In genomic region chr4:181753189-181753588, GRCh38 we compare ENCODE assay signal across 14 cellular contexts.
A peak's percentile ranks its signal among the peaks of the same experiment; 100 is the strongest.
DNase-seq lines count a peak whose midpoint lies in the region; ATAC-seq and TF ChIP-seq lines count a peak whose summit lies in the region.
"Had no signal": no experiment of that assay in that cellular context is flagged by ENCODE, and none has a peak within 500 bp of the region (broad histone marks: within the 10 kb centered on the region; RNA-seq: fewer than 3 reads in every experiment).

No MANE protein-coding gene starts in this region.

- CTCF ChIA-PET in SK-N-SH (lab: Yijun Ruan, JAX) = interaction anchor here (0.6 to 0.7 kb wide), 2 partner anchors 656 to 1185 kb away, joined by 3 read pairs; no protein-coding TSS in a partner anchor

- ATAC-seq in HG03342 (IDR thresholded peaks at IDR 0.05; ENCODE audit: unreplicated experiment) = no peak

- peak; percentile 13; the same call in 1 of the 2 replicates for TF ChIP-seq RAD21 in SK-N-SH (IDR thresholded peaks at IDR 0.05; ENCODE audit: low read length)

- H3K9me3 ChIP-seq in MM.1S (replicated peaks; ENCODE audit: insufficient read depth, low read length) (no peaks in the 10 kb centered on the region), SK-N-SH (no peaks in the 10 kb centered on the region), osteoblast (ENCODE audit: low read depth, low read length) (no peaks in the 10 kb centered on the region), smooth muscle cell (replicated peaks; ENCODE audit: low read depth) (no peaks in the 10 kb centered on the region), esophagus squamous epithelium (no peaks in the 10 kb centered on the region)
- H3K9me3 ChIP-seq: BLaER1 treated with 17β-estradiol and CSF1 and Interleukin-3, amounts not matched to agents 10 nM and 100 nM had no signal

- H3K4me3 ChIP-seq in ACC112 (ENCODE audit: low read depth, low read length) = peak overlapping the region; percentile 64
- H3K4me3 ChIP-seq in MM.1S (ENCODE audit: low read length) = peak overlapping the region; percentile 47; the same call in 1 of the 2 replicates
- no peak overlapping the region for H3K4me3 ChIP-seq in SK-N-SH (ENCODE audit: low read depth in 2 of 2, low read length in 1 of 2)
- H3K4me3 ChIP-seq in osteoblast (ENCODE audit: insufficient read depth, low read length) = peak overlapping the region; percentile 48
- H3K4me3 ChIP-seq in smooth muscle cell = no peak overlapping the region
- no peak overlapping the region for H3K4me3 ChIP-seq in esophagus squamous epithelium
- H3K4me3 ChIP-seq: BLaER1 treated with 17β-estradiol and CSF1 and Interleukin-3, amounts not matched to agents 10 nM and 100 nM had no signal

- TF ChIP-seq CTCF in MM.1S (IDR thresholded peaks at IDR 0.05; ENCODE audit: low read length) (no peak), SK-N-SH (IDR thresholded peaks at IDR 0.05) (no peak), osteoblast (IDR thresholded peaks at IDR 0.05; ENCODE audit: extremely low read depth, low read depth, low read length) (no peak), smooth muscle cell (IDR thresholded peaks at IDR 0.05; ENCODE audit: borderline replicate concordance, insufficient read depth, poor library complexity, severe bottlenecking) (no peak), esophagus squamous epithelium (IDR thresholded peaks at IDR 0.05) (no peak)

- H4K20me1 ChIP-seq in MM.1S (ENCODE audit: insufficient read depth, low read length) (no peaks in the 10 kb centered on the region), SK-N-SH (ENCODE audit: insufficient read depth) (no peaks in the 10 kb centered on the region), osteoblast (ENCODE audit: insufficient read depth, low read length) (no peaks in the 10 kb centered on the region), smooth muscle cell (ENCODE audit: low read depth) (no peaks in the 10 kb centered on the region)
- H4K20me1 ChIP-seq: BLaER1 treated with 17β-estradiol and CSF1 and Interleukin-3, amounts not matched to agents 10 nM and 100 nM had no signal

- H3K79me2 ChIP-seq in ACC112 (ENCODE audit: control insufficient read depth, insufficient read depth, low read length, unreplicated experiment) = no peaks in the 10 kb centered on the region
- no peaks in the 10 kb centered on the region for H3K79me2 ChIP-seq in MM.1S (ENCODE audit: low read length)
- H3K79me2 ChIP-seq in SK-N-SH (ENCODE audit: insufficient read depth) = no peaks in the 10 kb centered on the region
- no peaks in the 10 kb centered on the region for H3K79me2 ChIP-seq in osteoblast (ENCODE audit: insufficient read depth, low read length)
- H3K79me2 ChIP-seq in smooth muscle cell (ENCODE audit: low read depth) = no peaks in the 10 kb centered on the region

- H3F3A ChIP-seq in MM.1S (ENCODE audit: insufficient read depth, low read length) = no peaks in the 10 kb centered on the region
- no peaks in the 10 kb centered on the region for H3F3A ChIP-seq in SK-N-SH (replicated peaks; ENCODE audit: insufficient read depth)
- no peaks in the 10 kb centered on the region for H3F3A ChIP-seq in smooth muscle cell (ENCODE audit: low read depth)

- TF ChIP-seq POLR2A in esophagus squamous epithelium (IDR thresholded peaks at IDR 0.05) = no peak

- peaks cover 6% of the 10 kb centered on the region for H3K4me1 ChIP-seq in ACC112 (ENCODE audit: control insufficient read depth, insufficient read depth, low read length, unreplicated experiment)
- peaks cover 10% of the 10 kb centered on the region for H3K4me1 ChIP-seq in MM.1S (ENCODE audit: low read length)
- H3K4me1 ChIP-seq in SK-N-SH (ENCODE audit: control insufficient read depth in 1 of 2, insufficient read depth in 2 of 2, low read depth in 1 of 2, low read length in 1 of 2) = peaks cover 0 to 5% of the 10 kb centered on the region in 2 experiments; a peak in 2 of 4 replicates
- no peaks in the 10 kb centered on the region for H3K4me1 ChIP-seq in osteoblast (ENCODE audit: insufficient read depth, low read length)
- peaks cover 24% of the 10 kb centered on the region for H3K4me1 ChIP-seq in smooth muscle cell (ENCODE audit: low read depth)
- peaks cover 0 to 5% (median 0%) of the 10 kb centered on the region in 3 donors for H3K4me1 ChIP-seq in esophagus squamous epithelium

- intact Hi-C loops in esophagus squamous epithelium (cut with DNase I) = no loop called here

- POLR2A ChIA-PET in SK-N-SH (lab: Yijun Ruan, JAX) = no interaction called here

- 82% methylated on average over 4 of the region's 4 CpGs for WGBS in SK-N-SH (ENCODE audit: low lambda C conversion rate)
- WGBS in smooth muscle cell (ENCODE audit: low lambda C conversion rate) = 86% methylated on average over 4 of the region's 4 CpGs
- WGBS in esophagus squamous epithelium, 2 donors = 76% methylated on average over 3 to 4 of the region's 4 CpGs

- 0 out of 4 replicates have a peak, but pooled peaks of 1 of the 2 experiments have one; percentile 19 for TF ChIP-seq EP300 in SK-N-SH (IDR thresholded peaks at IDR 0.05; ENCODE audit: borderline replicate concordance in 1 of 2, low read depth in 1 of 2, low read length in 1 of 2)

- no peaks in the 10 kb centered on the region for H3K36me3 ChIP-seq in ACC112 (ENCODE audit: insufficient read depth, low read length)
- H3K36me3 ChIP-seq in MM.1S (replicated peaks; ENCODE audit: insufficient read depth, low read length) = no peaks in the 10 kb centered on the region
- H3K36me3 ChIP-seq in SK-N-SH (replicated peaks in 1 of 2; ENCODE audit: control insufficient read depth in 1 of 2, insufficient read depth in 2 of 2, low read length in 1 of 2) = no peaks in the 10 kb centered on the region
- no peaks in the 10 kb centered on the region for H3K36me3 ChIP-seq in osteoblast (ENCODE audit: insufficient read depth, low read length)
- no peaks in the 10 kb centered on the region for H3K36me3 ChIP-seq in smooth muscle cell (ENCODE audit: low read depth)
- H3K36me3 ChIP-seq in esophagus squamous epithelium = no peaks in the 10 kb centered on the region
- H3K36me3 ChIP-seq: BLaER1 treated with 17β-estradiol and CSF1 and Interleukin-3, amounts not matched to agents 10 nM and 100 nM had no signal

- DNase-seq in MM.1S (no peak), SK-N-SH (peak; percentile 45), osteoblast (ENCODE audit: insufficient read length, low spot score, missing footprints) (no peak), smooth muscle cell (lab: John Stamatoyannopoulos, UW; ENCODE audit: unreplicated experiment) (no peak), esophagus squamous epithelium (lab: John Stamatoyannopoulos, UW) (no peak)
- DNase-seq: AML-193; CD4-positive, CD25-positive, alpha-beta regulatory T cell; DMS53; HCEC 1CT; HFFc6 had no signal

- H3K4me2 ChIP-seq in MM.1S (ENCODE audit: low read depth, low read length) = peak overlapping the region; percentile 72
- no peak overlapping the region for H3K4me2 ChIP-seq in SK-N-SH
- peak overlapping the region; percentile 64 for H3K4me2 ChIP-seq in osteoblast (ENCODE audit: insufficient read depth, low read length)
- no peak overlapping the region for H3K4me2 ChIP-seq in smooth muscle cell
- H3K4me2 ChIP-seq: BLaER1 treated with 17β-estradiol and CSF1 and Interleukin-3, amounts not matched to agents 10 nM and 100 nM had no signal

- H3K27me3 ChIP-seq in ACC112 (ENCODE audit: insufficient read depth, low read length) (no peaks in the 10 kb centered on the region), MM.1S (replicated peaks; ENCODE audit: insufficient read depth, low read length) (no peaks in the 10 kb centered on the region), SK-N-SH (ENCODE audit: insufficient read depth) (no peaks in the 10 kb centered on the region), osteoblast (ENCODE audit: insufficient read depth, low read length) (no peaks in the 10 kb centered on the region), smooth muscle cell (ENCODE audit: low read depth) (no peaks in the 10 kb centered on the region), esophagus squamous epithelium (no peaks in the 10 kb centered on the region)

- H3K27ac ChIP-seq in ACC112 (ENCODE audit: low read depth, low read length) (no peak overlapping the region), MM.1S (ENCODE audit: low read length) (peak overlapping the region; percentile 55; the same call in 1 of the 2 replicates), SK-N-SH (ENCODE audit: low read depth in 2 of 2, low read length in 1 of 2) (peak overlapping the region in 1 of 2 experiments; percentile 34; a peak in 1 of 4 replicates), osteoblast (ENCODE audit: low read depth, low read length) (no peak overlapping the region), smooth muscle cell (ENCODE audit: low read depth) (no peak overlapping the region), esophagus squamous epithelium (no peak overlapping the region)
- H3K27ac ChIP-seq: 22Rv1; BLaER1 treated with 17β-estradiol and CSF1 and Interleukin-3, amounts not matched to agents 10 nM and 100 nM had no signal

- H3K9me2 ChIP-seq in MM.1S (replicated peaks; ENCODE audit: insufficient read depth, low read length) (no peaks in the 10 kb centered on the region), SK-N-SH (no peaks in the 10 kb centered on the region)

- 0 out of 2 replicates have a peak overlapping the region, but pooled peaks have one; percentile 6 for H3K9ac ChIP-seq in MM.1S (ENCODE audit: low read length)
- H3K9ac ChIP-seq in SK-N-SH = no peak overlapping the region
- H3K9ac ChIP-seq in smooth muscle cell (ENCODE audit: low read depth) = no peak overlapping the region
- H3K9ac ChIP-seq: BLaER1 treated with 17β-estradiol and CSF1 and Interleukin-3, amounts not matched to agents 10 nM and 100 nM had no signal

- H2AFZ ChIP-seq in ACC112 (ENCODE audit: low read length, unreplicated experiment) (peak overlapping the region; percentile 60), MM.1S (ENCODE audit: low read length) (peak overlapping the region; percentile 48), SK-N-SH (ENCODE audit: low read depth) (no peak overlapping the region), osteoblast (ENCODE audit: low read length) (peak overlapping the region; percentile 50), smooth muscle cell (ENCODE audit: low read depth) (no peak overlapping the region)

TF ChIP-seq in SK-N-SH, 30 proteins besides CTCF, POLR2A, EP300 and RAD21 (continues in another document):
- no peak; the same call in 1 of the 2 replicates for TF ChIP-seq RCOR1 (IDR thresholded peaks at IDR 0.05; ENCODE audit: low read length)
- TF ChIP-seq MXI1 (IDR thresholded peaks at IDR 0.05; ENCODE audit: low read depth, low read length) = 0 out of 2 replicates have a peak, but pooled peaks have one; percentile 26
- TF ChIP-seq CHD2 (IDR thresholded peaks at IDR 0.05; ENCODE audit: low read length, partially characterized antibody) = peak; percentile 54
- TF ChIP-seq, protein P1, sequence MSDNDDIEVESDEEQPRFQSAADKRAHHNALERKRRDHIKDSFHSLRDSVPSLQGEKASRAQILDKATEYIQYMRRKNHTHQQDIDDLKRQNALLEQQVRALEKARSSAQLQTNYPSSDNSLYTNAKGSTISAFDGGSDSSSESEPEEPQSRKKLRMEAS (IDR thresholded peaks at IDR 0.05; ENCODE audit: low read depth) = no peak
- TF ChIP-seq GATA2 (CRISPR knock-in tag; IDR thresholded peaks at IDR 0.05) = peak; percentile 81
- no peak for TF ChIP-seq SIN3A (IDR thresholded peaks at IDR 0.05; ENCODE audit: borderline replicate concordance, low read depth, low read length)
- TF ChIP-seq GABPA (IDR thresholded peaks at IDR 0.05; ENCODE audit: low read depth) = no peak

Comparison
In these comparisons a context has a peak if more than half of its experiments do, and no peak if none do; other contexts are left out.
1. H2AFZ ChIP-seq: peak in ACC112 (single experiment), MM.1S (single experiment) and osteoblast (single experiment); none in SK-N-SH (single experiment) and smooth muscle cell (single experiment).
2. H3K4me3 ChIP-seq: peak in ACC112 (single experiment), MM.1S (single experiment) and osteoblast (single experiment); none in SK-N-SH (0 of 2), smooth muscle cell (single experiment) and esophagus squamous epithelium (0 of 4).
3. H3K4me2 ChIP-seq: peak in MM.1S (single experiment) and osteoblast (single experiment); none in SK-N-SH (single experiment) and smooth muscle cell (single experiment).